In the genomic region with DNA sequence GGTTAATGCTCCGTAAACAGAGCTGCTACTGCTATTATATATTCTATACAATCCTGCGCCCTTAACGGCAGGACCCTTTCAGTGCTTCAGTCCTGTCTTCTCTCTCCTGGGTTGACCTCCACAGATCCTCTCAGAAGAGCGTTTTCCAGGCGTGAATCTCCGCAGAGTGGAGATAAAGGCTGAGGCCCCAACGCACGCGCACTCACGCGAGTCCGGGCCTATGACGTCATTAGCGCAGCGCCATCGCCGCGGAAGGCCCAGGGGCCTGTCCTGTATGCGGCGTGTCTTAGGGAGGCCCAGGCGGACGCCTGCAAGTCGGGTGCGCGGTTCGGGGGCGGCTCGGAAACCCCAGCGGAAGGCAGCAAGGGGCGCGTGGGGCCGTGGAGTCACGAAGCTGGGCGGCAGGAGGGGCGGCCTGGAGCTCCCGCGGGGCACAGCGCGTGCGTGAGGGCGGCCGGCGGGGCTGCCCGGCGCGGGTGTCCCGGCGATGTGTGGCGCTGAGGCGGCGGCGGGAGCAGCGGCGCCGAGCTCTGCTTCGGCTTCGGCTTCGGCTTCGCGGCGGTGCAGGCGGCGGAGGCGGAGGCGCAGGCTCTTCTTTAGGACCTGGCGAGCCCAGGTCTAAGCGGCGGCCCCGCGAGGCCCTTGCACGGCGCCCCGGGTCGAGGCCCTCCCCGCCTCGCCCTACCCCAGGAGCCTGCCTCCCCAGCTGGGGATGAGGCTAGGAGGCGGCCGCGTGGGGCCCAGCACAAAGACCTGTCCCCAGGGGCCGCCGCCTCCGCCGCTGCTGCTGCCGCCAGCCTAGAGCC, we compare ENCODE assay signal across 8 cellular contexts. TPM values are rescaled to one million over a fixed set of nuclear protein-coding genes. Genes with fewer than 3 reads are reported as not detected.
A peak's percentile ranks its signal among the peaks of the same experiment; 100 is the strongest.
DNase-seq lines count a peak whose midpoint lies in the region; ATAC-seq and TF ChIP-seq lines count a peak whose summit lies in the region.

A gene with protein sequence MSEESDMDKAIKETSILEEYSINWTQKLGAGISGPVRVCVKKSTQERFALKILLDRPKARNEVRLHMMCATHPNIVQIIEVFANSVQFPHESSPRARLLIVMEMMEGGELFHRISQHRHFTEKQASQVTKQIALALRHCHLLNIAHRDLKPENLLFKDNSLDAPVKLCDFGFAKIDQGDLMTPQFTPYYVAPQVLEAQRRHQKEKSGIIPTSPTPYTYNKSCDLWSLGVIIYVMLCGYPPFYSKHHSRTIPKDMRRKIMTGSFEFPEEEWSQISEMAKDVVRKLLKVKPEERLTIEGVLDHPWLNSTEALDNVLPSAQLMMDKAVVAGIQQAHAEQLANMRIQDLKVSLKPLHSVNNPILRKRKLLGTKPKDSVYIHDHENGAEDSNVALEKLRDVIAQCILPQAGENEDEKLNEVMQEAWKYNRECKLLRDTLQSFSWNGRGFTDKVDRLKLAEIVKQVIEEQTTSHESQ (plus strand): TSS at position 479 of the 806 bp plus-strand sequence. CDS start 506 bp downstream, outside the sequence.

- POLR2A ChIA-PET in T-cell (lab: Charles Lee): interaction anchor here in 1 of 2 donors (1.0 to 1.1 kb wide), 2 partner anchors 171 to 538 kb away, joined by 3 to 4 read pairs; a partner anchor contains a TSS

- WGBS in adipose tissue, 3 donors: 0 to 1% (median 0%) methylated on average over 70 to 84 of the region's 84 CpGs
- WGBS in heart left ventricle, 4 donors: 0 to 5% (median 0%) methylated on average over 9 to 84 of the region's 84 CpGs
- WGBS in transverse colon (ENCODE audit: low coverage in 1 of 2), 2 donors: 1% methylated on average over 50 of the region's 84 CpGs; no CpG with 5 or more reads in 1 of the 2 donors

- TF ChIP-seq CTCF in GM13976 (IDR thresholded peaks at IDR 0.05; ENCODE audit: borderline replicate concordance, control extremely low read depth, extremely low read depth, insufficient read depth, missing control alignments) (no peak), heart left ventricle (IDR thresholded peaks at IDR 0.05) (no peak), transverse colon (IDR thresholded peaks at IDR 0.05) (no peak)

- no peak for TF ChIP-seq EP300 in transverse colon (IDR thresholded peaks at IDR 0.05; ENCODE audit: low read depth)

- H3K4me3 ChIP-seq in heart left ventricle: peak within 1 kb of the TSS; percentile 73 to 100 (median 94)
- peak within 1 kb of the TSS; percentile 83 to 97 (median 91) for H3K4me3 ChIP-seq in transverse colon

- intact Hi-C loops in heart left ventricle (cut with DNase I) (loop anchor here in 1 of 10 donors (2.0 kb wide), 1 partner anchor 171 kb away; a partner anchor contains a TSS), transverse colon (cut with DNase I; ENCODE audit: low total_unique reads) (no loop called here)

- peaks cover 26% of the 10 kb centered on the region for H3K36me3 Mint-ChIP-seq in T-cell

- H3K4me3 Mint-ChIP-seq in T-cell: peak within 1 kb of the TSS; percentile 98 to 99 (median 98)

- peak in 1 of 2 donors; percentile 56 for TF ChIP-seq POLR2A in heart left ventricle (IDR thresholded peaks at IDR 0.05)
- peak; percentile 91 for TF ChIP-seq POLR2A in transverse colon (IDR thresholded peaks at IDR 0.05)

- peaks cover 0 to 37% (median 11%) of the 10 kb centered on the region in 9 donors for H3K36me3 ChIP-seq in heart left ventricle
- H3K36me3 ChIP-seq in transverse colon: peaks cover 0 to 8% (median 2%) of the 10 kb centered on the region in 4 donors

- peak within 1 kb of the TSS; percentile 98 to 99 for H3K27ac Mint-ChIP-seq in T-cell

- CTCF ChIA-PET in T-cell (lab: Charles Lee): interaction anchor here in 1 of 2 donors (0.7 to 0.9 kb wide), 2 partner anchors 26 to 29 kb away, joined by 3 read pairs; no protein-coding TSS in a partner anchor

- H3K4me1 ChIP-seq in heart left ventricle: peaks cover 10 to 50% (median 36%) of the 10 kb centered on the region in 12 donors
- H3K4me1 ChIP-seq in transverse colon: peaks cover 27 to 42% (median 35%) of the 10 kb centered on the region in 4 donors

- ATAC-seq in HG02852 (IDR thresholded peaks at IDR 0.05; ENCODE audit: unreplicated experiment) (peak; percentile 78), T-cell (replicated peaks in 1 of 4) (peak; percentile 91 to 96 (median 94)), heart left ventricle (peak; percentile 94 to 99 (median 96))

- H3K9me3 ChIP-seq in heart left ventricle (no peaks in the 10 kb centered on the region), transverse colon (no peaks in the 10 kb centered on the region)

- H3K9me3 Mint-ChIP-seq in T-cell: no peaks in the 10 kb centered on the region

- DNase-seq in GM13976 (ENCODE audit: low spot score) (peak; percentile 97), NCI-H146 (lab: John Stamatoyannopoulos, UW) (peak; percentile 94), T-cell (peak; percentile 90 to 99 (median 95)), heart left ventricle (peak; percentile 93 to 97 (median 95)), pons (ENCODE audit: low spot score) (peak; percentile 83), transverse colon (peak; percentile 96)

- H3K27ac ChIP-seq in adipose tissue (ENCODE audit: low read depth, low read length) (peak within 1 kb of the TSS; percentile 89), heart left ventricle (peak within 1 kb of the TSS; percentile 91 to 99 (median 96)), transverse colon (peak within 1 kb of the TSS; percentile 95 to 97 (median 96))

- in situ Hi-C loops in GM13976 (cut with MboI; ENCODE audit: low sequenced_read_pairs, unreplicated experiment): no loop called here
- in situ Hi-C loops in transverse colon (cut with MboI; ENCODE audit: low pct_ligation_motif_present in 1 of 4, low pct_unique_long_range_greater_than_20kb in 1 of 4, low sequenced_read_pairs in 3 of 4): no loop called here

- peaks cover 65 to 72% (median 68%) of the 10 kb centered on the region in 3 donors for H3K4me1 Mint-ChIP-seq in T-cell

- H3K27me3 ChIP-seq in heart left ventricle (no peaks in the 10 kb centered on the region), transverse colon (no peaks in the 10 kb centered on the region)

- no peaks in the 10 kb centered on the region for H3K27me3 Mint-ChIP-seq in T-cell

RNA-seq across cellular contexts. Expression of the gene that starts here (rescaled TPM):
- total RNA-seq in T-cell (10 to 100 TPM; 59.1 to 70.2 (median 65.3) TPM), heart left ventricle (10 to 100 TPM; 20.2 to 28.7 (median 25.2) TPM), transverse colon (100 to 1,000 TPM in 2 of 4 donors, 10 to 100 TPM in 2; 73.5 to 768 (median 90.1) TPM)
- polyA plus RNA-seq in adipose tissue (10 to 100 TPM; 10.9 to 23.9 (median 15.5) TPM), heart left ventricle (10 to 100 TPM in 1 of 2 donors, 1 to 10 TPM in 1; 8.0 to 27.5 TPM)

Comparison
In these comparisons a context has a peak if more than half of its experiments do, and no peak if none do; other contexts are left out.
1. Peak in every context shown above with its lines: DNase-seq, ATAC-seq, H3K4me3 ChIP-seq and H3K27ac ChIP-seq.